Comparison of ENCODE assay signal across 1 cellular context in genomic region chr3:159892801-159893200, GRCh38.
TF ChIP-seq lines count a peak whose summit lies in the region.

No MANE protein-coding gene starts in this region.

TF ChIP-seq in GM23338, 12 proteins besides CTCF, POLR2A, EP300 and RAD21 (continued from another document):
- TF ChIP-seq ETS1 (IDR thresholded peaks at IDR 0.05) (no peak), POLR2AphosphoS5 (IDR thresholded peaks at IDR 0.05; ENCODE audit: low read depth) (no peak), EZH2phosphoT487 (IDR thresholded peaks at IDR 0.05; ENCODE audit: unreplicated experiment) (no peak), CREB1 (CRISPR knock-in tag; IDR thresholded peaks at IDR 0.05; ENCODE audit: low read depth) (no peak), REST (IDR thresholded peaks at IDR 0.05; ENCODE audit: unreplicated experiment) (no peak), JUNB (IDR thresholded peaks at IDR 0.05; ENCODE audit: unreplicated experiment) (no peak), EZH2 (IDR thresholded peaks at IDR 0.05; ENCODE audit: low read depth, unreplicated experiment) (no peak), NANOG (IDR thresholded peaks at IDR 0.05; ENCODE audit: borderline replicate concordance) (no peak), ZNF114 (CRISPR knock-in tag; IDR thresholded peaks at IDR 0.05) (no peak), ZNF331 (CRISPR knock-in tag; IDR thresholded peaks at IDR 0.05; ENCODE audit: low read depth) (no peak)
